In genomic region chr14:69400154-69400553, GRCh38 we compare ENCODE assay signal across 10 cellular contexts. TPM values are rescaled to one million over a fixed set of nuclear protein-coding genes. Genes with fewer than 3 reads are reported as not detected.
DNase-seq lines count a peak whose midpoint lies in the region; FAIRE-seq and TF ChIP-seq lines count a peak whose summit lies in the region.
"Had no signal": no experiment of that assay in that cellular context is flagged by ENCODE, and none has a peak within 500 bp of the region (broad histone marks: within the 10 kb centered on the region; RNA-seq: fewer than 3 reads in every experiment).

No MANE protein-coding gene starts in this region.

- H3K9me2 ChIP-seq in DOHH2 (replicated peaks; ENCODE audit: control insufficient read depth, low read length): no peaks in the 10 kb centered on the region
- H3K9me2 ChIP-seq in OCI-LY1 (ENCODE audit: low read depth, low read length): no peaks in the 10 kb centered on the region

- no peak for DNase-seq in osteocyte (ENCODE audit: extremely low spot score, unreplicated experiment)
- no peak for DNase-seq in stimulated activated CD4-positive, alpha-beta T cell treated with anti-CD3 and anti-CD28 coated beads, Interleukin-4, amount 100 ng/mL, for 4 hours
- DNase-seq in GM12892 (ENCODE audit: insufficient read length): no peak
- no peak for DNase-seq in kidney glomerular epithelial cell (lab: John Stamatoyannopoulos, UW)
- DNase-seq in activated CD4-positive, alpha-beta T cell treated with anti-CD3 and anti-CD28 coated beads, Interleukin-2, amount 50 U/mL, for 1 hour: no peak
- DNase-seq: NCI-H345 had no signal

- no peaks in the 10 kb centered on the region for H3K27me3 Mint-ChIP-seq in osteocyte (ENCODE audit: unreplicated experiment)

- 86 to 91% methylated on average over 6 of the region's 6 CpGs for WGBS in ectodermal cell, 2 experiments

- peaks cover 35% of the 10 kb centered on the region for H3K36me3 ChIP-seq in DOHH2 (ENCODE audit: control insufficient read depth, low read length)
- peaks cover 34% of the 10 kb centered on the region for H3K36me3 ChIP-seq in OCI-LY1 (ENCODE audit: insufficient read depth, low read length)
- H3K36me3 ChIP-seq in ectodermal cell (ENCODE audit: control insufficient read depth, insufficient read depth, low read length): peaks cover 10% of the 10 kb centered on the region

- H3K27ac ChIP-seq in DOHH2 (ENCODE audit: low read depth, low read length) (no peak overlapping the region), OCI-LY1 (ENCODE audit: low read depth, low read length, poor library complexity, severe bottlenecking) (no peak overlapping the region), ectodermal cell (ENCODE audit: insufficient read depth, low read depth, low read length, poor library complexity, severe bottlenecking) (no peak overlapping the region)

- TF ChIP-seq CTCF in DOHH2 (IDR thresholded peaks at IDR 0.05; ENCODE audit: low read depth, low read length, poor library complexity, severe bottlenecking) (no peak), OCI-LY1 (IDR thresholded peaks at IDR 0.05; ENCODE audit: low read length) (no peak), osteocyte (IDR thresholded peaks at IDR 0.05) (no peak)

- H3K27me3 ChIP-seq in DOHH2 (ENCODE audit: control insufficient read depth, low read length) (no peaks in the 10 kb centered on the region), OCI-LY1 (ENCODE audit: insufficient read depth, low read length) (no peaks in the 10 kb centered on the region), ectodermal cell (ENCODE audit: control insufficient read depth, insufficient read depth, low read length, poor library complexity, severe bottlenecking) (no peaks in the 10 kb centered on the region)

- H3K79me2 ChIP-seq in DOHH2 (ENCODE audit: control insufficient read depth, low read length) (peaks cover 97% of the 10 kb centered on the region), OCI-LY1 (ENCODE audit: insufficient read depth, low read length) (peaks cover 78% of the 10 kb centered on the region)

- no peak overlapping the region for H3K27ac Mint-ChIP-seq in osteocyte (ENCODE audit: unreplicated experiment)

- H3K9me3 Mint-ChIP-seq in osteocyte (ENCODE audit: unreplicated experiment): no peaks in the 10 kb centered on the region

- H3K4me3 Mint-ChIP-seq in osteocyte (ENCODE audit: unreplicated experiment): peak overlapping the region; percentile 95

- H4K20me1 ChIP-seq in DOHH2 (ENCODE audit: control insufficient read depth, insufficient read depth, low read depth, low read length) (peaks cover 21% of the 10 kb centered on the region; the same call in 1 of the 2 replicates), OCI-LY1 (ENCODE audit: insufficient read depth, low read length) (no peaks in the 10 kb centered on the region)

- H3K4me1 Mint-ChIP-seq in osteocyte (ENCODE audit: unreplicated experiment): peaks cover 55% of the 10 kb centered on the region

- no peak overlapping the region for H2AFZ ChIP-seq in OCI-LY1 (ENCODE audit: low read length)

- H3K4me3 ChIP-seq in DOHH2 (ENCODE audit: low read length): peak overlapping the region; percentile 89
- peak overlapping the region; percentile 98 for H3K4me3 ChIP-seq in OCI-LY1 (ENCODE audit: low read depth, low read length, poor library complexity, severe bottlenecking)
- H3K4me3 ChIP-seq in ectodermal cell (ENCODE audit: insufficient read depth, low read depth, low read length): peak overlapping the region; percentile 99

- H3K9ac ChIP-seq in OCI-LY1 (ENCODE audit: low read length): peak overlapping the region; percentile 90

- peaks cover 8% of the 10 kb centered on the region for H3K36me3 Mint-ChIP-seq in osteocyte (ENCODE audit: unreplicated experiment)

- peaks cover 51% of the 10 kb centered on the region for H3K4me1 ChIP-seq in DOHH2 (ENCODE audit: control insufficient read depth, low read length)
- H3K4me1 ChIP-seq in OCI-LY1 (ENCODE audit: insufficient read depth, low read length, severe bottlenecking): peaks cover 56% of the 10 kb centered on the region
- H3K4me1 ChIP-seq in ectodermal cell (ENCODE audit: control insufficient read depth, insufficient read depth, low read length): peaks cover 12% of the 10 kb centered on the region

- peak overlapping the region; percentile 88 for H3K4me2 ChIP-seq in DOHH2 (ENCODE audit: low read length)
- peak overlapping the region; percentile 99 for H3K4me2 ChIP-seq in OCI-LY1 (ENCODE audit: low read length)

- no peaks in the 10 kb centered on the region for H3K9me3 ChIP-seq in DOHH2 (ENCODE audit: control insufficient read depth, insufficient read depth, low read length)
- peaks cover 11% of the 10 kb centered on the region; the same call in 1 of the 2 replicates for H3K9me3 ChIP-seq in OCI-LY1 (ENCODE audit: low read length)
- H3K9me3 ChIP-seq in ectodermal cell (ENCODE audit: control insufficient read depth, low read length): no peaks in the 10 kb centered on the region

- H3F3A ChIP-seq in DOHH2 (ENCODE audit: control insufficient read depth, insufficient read depth) (no peaks in the 10 kb centered on the region), OCI-LY1 (ENCODE audit: insufficient read depth, low read length) (no peaks in the 10 kb centered on the region)

- no peak for TF ChIP-seq POLR2A in GM12892 (IDR thresholded peaks at IDR 0.05; ENCODE audit: low read depth, low read length)

- no peak for FAIRE-seq in GM12892 (lab: Jason Lieb, UNC)
- FAIRE-seq: GM18507 had no signal

RNA-seq across cellular contexts. Expression of gene SLC39A9, which starts 1.7 kb away (rescaled TPM):
- 36.6 TPM for polyA plus RNA-seq in ectodermal cell (2013, experiment 1 of 4)
- polyA plus RNA-seq in ectodermal cell (2013, experiment 2 of 4): 37.2 TPM
- polyA plus RNA-seq in ectodermal cell (2013, experiment 3 of 4): 29.9 TPM
- polyA plus RNA-seq in ectodermal cell (2013, experiment 4 of 4): 32.2 TPM
- total RNA-seq in osteocyte: 72.8 and 76.9 TPM in 2 replicates
- 32.3 TPM for polyA plus RNA-seq in GM12892 (2012; ENCODE audit: missing spikeins)

RNA-seq across cellular contexts. Expression of gene ERH, which starts 2.1 kb away (rescaled TPM):
- 334 TPM for polyA plus RNA-seq in ectodermal cell (2013, experiment 1 of 4)
- 317 TPM for polyA plus RNA-seq in ectodermal cell (2013, experiment 2 of 4)
- 269 TPM for polyA plus RNA-seq in ectodermal cell (2013, experiment 3 of 4)
- 271 TPM for polyA plus RNA-seq in ectodermal cell (2013, experiment 4 of 4)
- 193 and 211 TPM in 2 replicates for total RNA-seq in osteocyte
- 427 TPM for polyA plus RNA-seq in GM12892 (2012; ENCODE audit: missing spikeins)
